ENCODE assay signal across 9 cellular contexts in the genomic region with DNA sequence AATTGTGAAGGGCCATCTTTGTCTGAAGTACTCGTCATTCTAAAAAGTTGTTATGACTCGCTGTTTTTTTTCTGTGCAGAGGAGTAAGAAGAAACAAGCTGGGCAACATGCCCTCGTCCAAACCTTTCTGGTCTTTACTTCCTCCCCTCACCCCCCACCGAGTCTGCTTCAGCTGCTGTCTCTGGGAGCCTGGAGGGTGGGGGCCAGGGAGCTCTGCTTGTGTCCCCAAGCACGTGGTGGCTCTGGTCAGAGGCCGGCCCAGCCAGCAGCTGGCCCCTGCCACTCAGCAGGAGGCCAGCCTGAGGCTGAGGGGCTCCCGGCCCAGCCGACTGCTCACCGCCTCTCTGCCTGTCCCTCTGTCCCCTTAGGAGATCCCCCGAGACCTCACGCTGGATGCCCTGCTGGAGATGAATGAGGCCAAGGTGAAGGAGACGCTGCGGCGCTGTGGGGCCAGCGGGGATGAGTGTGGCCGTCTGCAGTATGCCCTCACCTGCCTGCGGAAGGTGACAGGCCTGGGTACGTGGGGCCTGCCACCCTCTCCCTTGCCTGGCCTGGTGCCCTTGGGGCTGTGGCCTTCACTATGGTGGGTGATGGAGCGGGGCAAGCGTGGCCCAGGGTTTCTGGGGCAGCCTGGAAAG. TPM values are rescaled to one million over a fixed set of nuclear protein-coding genes. Genes with fewer than 3 reads are reported as not detected.
DNase-seq lines count a peak whose midpoint lies in the region.
"Had no signal": no experiment of that assay in that cellular context is flagged by ENCODE, and none has a peak within 500 bp of the region (broad histone marks: within the 10 kb centered on the region; RNA-seq: fewer than 3 reads in every experiment).

No MANE protein-coding gene starts in this region.

- peaks cover 12% of the 10 kb centered on the region for H4K20me1 ChIP-seq in BLaER1

- H3K4me3 ChIP-seq in BLaER1 = no peak overlapping the region

- no peak overlapping the region for H3K9ac ChIP-seq in BLaER1

- DNase-seq in SK-N-DZ (ENCODE audit: low spot score) (peak; percentile 55), fibroblast of gingiva (ENCODE audit: low read depth) (peak; percentile 29), occipital lobe (lab: John Stamatoyannopoulos, UW) (peak; percentile 27), AML-193 (lab: John Stamatoyannopoulos, UW) (no peak), NCI-H2081 treated with DMSO at 0.1 percent for 48 hours (lab: John Stamatoyannopoulos, UW) (no peak), T1000 (lab: John Stamatoyannopoulos, UW) (no peak)
- no peak for DNase-seq in stimulated activated naive CD4-positive, alpha-beta T cell (lab: John Stamatoyannopoulos, UW)
- DNase-seq: NCI-H2171 treated with DMSO at 0.1 percent for 48 hours had no signal

- H3K36me3 ChIP-seq in BLaER1 = no peaks in the 10 kb centered on the region

- H3K4me2 ChIP-seq in BLaER1 = peak overlapping the region; percentile 31

- peaks cover 24% of the 10 kb centered on the region for H3K4me1 ChIP-seq in BLaER1

- no peaks in the 10 kb centered on the region for H3K9me3 ChIP-seq in BLaER1

- no peaks in the 10 kb centered on the region for H3K27me3 ChIP-seq in BLaER1

- 0 out of 2 replicates have a peak overlapping the region, but pooled peaks have one; percentile 29 for H3K27ac ChIP-seq in BLaER1

RNA-seq across cellular contexts. Expression of gene LGALS9, which starts 53.7 kb away (rescaled TPM):
- polyA plus RNA-seq in SK-N-DZ (2014; cell fraction: cytosol; rRNA removed) = 0.13 TPM in 1 of 2 replicates, not detected in the other
- 0.18 TPM in 1 of 2 replicates, not detected in the other for polyA plus RNA-seq in SK-N-DZ (2014; cell fraction: nucleus; rRNA removed)
- total RNA-seq in occipital lobe = 1.9 TPM

Comparison
In these comparisons a context has a peak if more than half of its experiments do, and no peak if none do; other contexts are left out.
1. DNase-seq: peak in SK-N-DZ (single experiment), fibroblast of gingiva (single experiment) and occipital lobe (single experiment); none in AML-193 (0 of 2), stimulated activated naive CD4-positive, alpha-beta T cell (0 of 6), NCI-H2081 treated with DMSO at 0.1 percent for 48 hours (single experiment) and T1000 (single experiment).